In genomic region chr4:122827258-122827887, GRCh38 we compare ENCODE assay signal across 8 cellular contexts. TPM values are rescaled to one million over a fixed set of nuclear protein-coding genes. Genes with fewer than 3 reads are reported as not detected.
A peak's percentile ranks its signal among the peaks of the same experiment; 100 is the strongest.
DNase-seq lines count a peak whose midpoint lies in the region; ATAC-seq, FAIRE-seq and TF ChIP-seq lines count a peak whose summit lies in the region.

No MANE protein-coding gene starts in this region.

- H3K4me3 Mint-ChIP-seq in CD8-positive, alpha-beta T cell, result peak overlapping the region; percentile 84
- H3K4me3 Mint-ChIP-seq in MCF 10A (ENCODE audit: unreplicated experiment), result peak overlapping the region; percentile 77

- intact Hi-C loops in CD8-positive, alpha-beta T cell (cut with DNase I, micrococcal nuclease), result no loop called here
- intact Hi-C loops in MCF 10A (cut with micrococcal nuclease), result loop anchor here (2.0 to 5.0 kb wide), 3 partner anchors 29 to 70 kb away; no protein-coding TSS in a partner anchor

- TSS peak; percentile 96 for BruUV-seq in MCF 10A (replicated peaks; lab: Mats Ljungman, UMichigan)

- peaks cover 2% of the 10 kb centered on the region for H3K9me3 Mint-ChIP-seq in CD8-positive, alpha-beta T cell
- no peaks in the 10 kb centered on the region for H3K9me3 Mint-ChIP-seq in MCF 10A (ENCODE audit: unreplicated experiment)

- no peak overlapping the region for H3K27ac ChIP-seq in CD8-positive, alpha-beta T cell (ENCODE audit: low read depth, low read length)
- H3K27ac ChIP-seq in small intestine (ENCODE audit: low read depth in 1 of 2, low read length in 1 of 2), result peak overlapping the region in 1 of 2 donors; percentile 80

- peaks cover 10% of the 10 kb centered on the region for H3K4me1 ChIP-seq in CD8-positive, alpha-beta T cell (ENCODE audit: insufficient read depth, low read length)
- H3K4me1 ChIP-seq in small intestine (ENCODE audit: control insufficient read depth in 2 of 2, insufficient read depth in 1 of 2, low read depth in 1 of 2, low read length in 1 of 2), result peaks cover 2 to 5% of the 10 kb centered on the region in 2 donors

- 1 to 3% (median 1%) methylated on average over 56 to 58 of the region's 58 CpGs for WGBS in small intestine, 3 donors

- H3K27ac Mint-ChIP-seq in CD8-positive, alpha-beta T cell, result no peak overlapping the region
- H3K27ac Mint-ChIP-seq in MCF 10A (ENCODE audit: low read depth, unreplicated experiment), result peak overlapping the region; percentile 91

- peaks cover 30% of the 10 kb centered on the region for H3K27me3 ChIP-seq in CD8-positive, alpha-beta T cell (ENCODE audit: insufficient read depth, low read length)
- H3K27me3 ChIP-seq in small intestine (ENCODE audit: control insufficient read depth in 2 of 2, insufficient read depth in 2 of 2, low read length in 2 of 2), result peaks cover 7 to 8% of the 10 kb centered on the region in 2 donors

- peak; percentile 47 for ATAC-seq in CD8-positive, alpha-beta T cell
- ATAC-seq in GM18907 (IDR thresholded peaks at IDR 0.05; ENCODE audit: unreplicated experiment) (peak; percentile 72), HG03066 (IDR thresholded peaks at IDR 0.05; ENCODE audit: low read depth, unreplicated experiment) (peak; percentile 44)

- H3K4me3 ChIP-seq in CD8-positive, alpha-beta T cell (ENCODE audit: low read depth, low read length), result peak overlapping the region; percentile 61
- peak overlapping the region; percentile 46 to 70 for H3K4me3 ChIP-seq in small intestine (ENCODE audit: low read depth in 1 of 2, low read length in 2 of 2)

- H3K36me3 Mint-ChIP-seq in CD8-positive, alpha-beta T cell, result no peaks in the 10 kb centered on the region
- H3K36me3 Mint-ChIP-seq in MCF 10A (ENCODE audit: insufficient read depth, unreplicated experiment), result peaks cover 6% of the 10 kb centered on the region

- H3K27me3 Mint-ChIP-seq in CD8-positive, alpha-beta T cell (ENCODE audit: low read depth), result peaks cover 68% of the 10 kb centered on the region
- no peaks in the 10 kb centered on the region for H3K27me3 Mint-ChIP-seq in MCF 10A (ENCODE audit: insufficient read depth, unreplicated experiment)

- POLR2A ChIA-PET in CD8-positive, alpha-beta T cell (lab: Charles Lee), result no interaction called here
- POLR2A ChIA-PET in MCF 10A (lab: Yijun Ruan, JAX), result interaction anchor here (0.7 to 2.5 kb wide), 32 partner anchors 9 to 100 kb away, joined by 3 to 25 read pairs (median 5); partner anchors contain the start of genes BBS12 and NUDT6

- no peaks in the 10 kb centered on the region for H3K36me3 ChIP-seq in CD8-positive, alpha-beta T cell (ENCODE audit: insufficient read depth, low read length)
- H3K36me3 ChIP-seq in small intestine (ENCODE audit: control insufficient read depth in 2 of 2, insufficient read depth in 2 of 2, low read length in 2 of 2), result no peaks in the 10 kb centered on the region

- no peak for TF ChIP-seq CTCF in CD8-positive, alpha-beta T cell (IDR thresholded peaks at IDR 0.05)
- no peak for TF ChIP-seq CTCF in MCF 10A (IDR thresholded peaks at IDR 0.05; ENCODE audit: unreplicated experiment)

- CTCF ChIA-PET in CD8-positive, alpha-beta T cell (lab: Charles Lee), result interaction anchor here (1.0 kb wide), 1 partner anchor 9 kb away, joined by 4 read pairs; no protein-coding TSS in a partner anchor
- CTCF ChIA-PET in MCF 10A (lab: Yijun Ruan, JAX), result interaction anchor here (0.6 to 4.2 kb wide), 14 partner anchors 9 to 103 kb away, joined by 3 to 25 read pairs (median 4); partner anchors contain the start of gene BBS12

- peaks cover 13% of the 10 kb centered on the region for H3K4me1 Mint-ChIP-seq in CD8-positive, alpha-beta T cell (ENCODE audit: low read depth)
- H3K4me1 Mint-ChIP-seq in MCF 10A (ENCODE audit: insufficient read depth, unreplicated experiment), result peaks cover 22% of the 10 kb centered on the region

- peak in 3 of 7 experiments; percentile 9 to 50 (median 12) for DNase-seq in CD8-positive, alpha-beta T cell
- DNase-seq in RPMI7951 (ENCODE audit: low read depth) (peak; percentile 44), MCF 10A (ENCODE audit: unreplicated experiment) (peak; percentile 47), iPS-NIHi11 (ENCODE audit: low spot score) (peak; percentile 57), small intestine (no peak), NCI-H226 (no peak)

- no peaks in the 10 kb centered on the region for H3K9me3 ChIP-seq in CD8-positive, alpha-beta T cell (ENCODE audit: low read length)
- H3K9me3 ChIP-seq in small intestine (ENCODE audit: control insufficient read depth, low read depth), result no peaks in the 10 kb centered on the region

- FAIRE-seq in small intestine (lab: Jason Lieb, UNC), result no peak

RNA-seq across cellular contexts. Expression of gene FGF2, which starts 0.7 kb away (rescaled TPM):
- not detected for total RNA-seq in CD8-positive, alpha-beta T cell
- 3.3 and 4.1 TPM in 2 replicates for total RNA-seq in RPMI7951 (2014; rRNA removed; shearing (Covaris generic))
- total RNA-seq in MCF 10A (2022), result 132 and 134 TPM in 2 replicates
- 1 to 10 TPM in 1 of 3 donors, under 1 TPM in 2; 0.22 to 2.6 (median 0.81) TPM for polyA plus RNA-seq in small intestine

Comparison
In these comparisons a context has a peak if more than half of its experiments do, and no peak if none do; other contexts are left out.
1. DNase-seq: peak in RPMI7951 (single experiment), MCF 10A (single experiment) and iPS-NIHi11 (single experiment); none in small intestine (single experiment) and NCI-H226 (single experiment).
2. RNA of gene FGF2, which starts 0.7 kb away (total RNA-seq): 132 to 134 TPM in MCF 10A; 3.3 to 4.1 TPM in RPMI7951 and not detected in CD8-positive, alpha-beta T cell; every median in the first group is over 10 times any median in the second.
3. Peak in every context shown above with its lines, with median percentiles within 50 percentile points of each other: ATAC-seq.